7 cellular contexts compared by ENCODE assay signal in the genomic region with DNA sequence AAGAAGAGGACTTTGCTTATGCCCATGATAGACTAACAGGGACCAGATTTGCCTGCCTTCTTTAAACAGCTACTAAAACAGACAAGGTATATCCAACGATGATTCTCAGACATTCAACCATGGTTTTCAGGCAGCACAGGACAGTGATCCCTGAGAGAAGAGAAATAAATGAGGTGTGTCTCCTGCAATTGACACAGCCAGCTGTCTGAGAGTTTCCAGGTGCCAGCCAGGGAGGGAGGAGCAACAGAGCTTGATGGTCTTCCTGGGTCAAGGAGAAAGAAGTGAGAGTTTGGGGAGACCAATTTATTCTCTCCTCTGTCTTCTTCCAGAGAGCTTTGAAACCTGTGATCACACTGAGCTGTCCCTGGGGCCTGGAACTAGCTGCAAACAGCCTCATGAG.
"Had no signal": no experiment of that assay in that cellular context is flagged by ENCODE, and none has a peak within 500 bp of the region (broad histone marks: within the 10 kb centered on the region; RNA-seq: fewer than 3 reads in every experiment).

No MANE protein-coding gene starts in this region.

- ATAC-seq: effector memory CD8-positive, alpha-beta T cell had no signal

- H3K4me3 ChIP-seq: stomach had no signal

- H3K27ac ChIP-seq: epithelial cell of prostate, stomach had no signal

- H3K36me3 ChIP-seq: stomach had no signal

- H3K9me3 ChIP-seq: stomach had no signal

- H3K4me1 ChIP-seq: stomach had no signal

- DNase-seq: activated CD4-positive, CD25-positive, alpha-beta regulatory T cell; activated naive CD4-positive, alpha-beta T cell treated with anti-CD3 and anti-CD28 coated beads, Interleukin-2, amount 10 ng/mL, durations not matched to agents 7 days and 5 days; central memory CD4-positive, alpha-beta T cell; effector memory CD8-positive, alpha-beta T cell; stimulated activated CD4-positive, alpha-beta T cell treated with anti-CD3 and anti-CD28 coated beads, Interleukin-4, amount 100 ng/mL, for 4 hours; stomach had no signal
